Comparison of ENCODE assay signal across 28 cellular contexts in the genomic region with DNA sequence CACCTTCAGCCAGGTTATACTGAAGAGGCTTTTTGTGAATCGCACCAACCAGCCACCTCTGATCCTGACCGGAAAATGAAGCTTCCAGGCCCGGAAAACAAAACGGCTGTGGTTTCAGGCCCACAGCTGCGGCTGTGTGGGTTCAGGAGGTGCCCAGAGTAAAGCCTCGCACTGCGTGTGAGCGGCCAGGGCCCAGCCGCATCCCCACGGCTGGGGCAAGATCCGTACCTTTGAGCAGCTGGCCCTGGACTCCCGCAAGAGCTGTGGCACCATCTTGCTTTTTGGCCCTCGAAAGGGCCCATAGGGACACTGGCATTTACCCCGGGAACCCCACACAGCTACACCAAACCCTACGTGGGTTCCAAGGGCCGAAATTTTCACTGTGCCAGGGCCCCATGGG.
"Had no signal": no experiment of that assay in that cellular context is flagged by ENCODE, and none has a peak within 500 bp of the region (broad histone marks: within the 10 kb centered on the region; RNA-seq: fewer than 3 reads in every experiment).

No MANE protein-coding gene starts in this region.

- H3K9me3 Mint-ChIP-seq: dendritic cell treated with granulocyte-macrophage colony-stimulating factor and Interleukin-4, amounts not matched to agents 40 ng/mL and 50 ng/mL, for 4 days; effector memory CD8-positive, alpha-beta T cell; endodermal cell had no signal

- H3K9me3 ChIP-seq: colonic mucosa, esophagus muscularis mucosa, esophagus squamous epithelium, gastrocnemius medialis, gastroesophageal sphincter, heart left ventricle, heart right ventricle had no signal

- H3K27me3 Mint-ChIP-seq: dendritic cell treated with granulocyte-macrophage colony-stimulating factor and Interleukin-4, amounts not matched to agents 40 ng/mL and 50 ng/mL, for 4 days; effector memory CD8-positive, alpha-beta T cell had no signal

- H3K4me3 Mint-ChIP-seq: dendritic cell treated with granulocyte-macrophage colony-stimulating factor and Interleukin-4, amounts not matched to agents 40 ng/mL and 50 ng/mL, for 4 days; effector memory CD8-positive, alpha-beta T cell; endodermal cell had no signal

- H3K27ac ChIP-seq: colonic mucosa, coronary artery, dorsolateral prefrontal cortex, epithelial cell of prostate, esophagus muscularis mucosa, esophagus squamous epithelium, foreskin keratinocyte, gastrocnemius medialis, gastroesophageal sphincter, heart left ventricle, heart right ventricle had no signal

- H3K27ac Mint-ChIP-seq: dendritic cell treated with granulocyte-macrophage colony-stimulating factor and Interleukin-4, amounts not matched to agents 40 ng/mL and 50 ng/mL, for 4 days; endodermal cell had no signal

- FAIRE-seq: colon, endometrium, endothelial cell of umbilical vein, frontal cortex had no signal

- DNase-seq: colonic mucosa; cortex of kidney; dermis blood vessel endothelial cell; dorsolateral prefrontal cortex; effector CD4-positive, alpha-beta T cell; effector CD8-positive, alpha-beta T cell; effector memory CD4-positive, alpha-beta T cell; effector memory CD8-positive, alpha-beta T cell; endodermal cell; esophagus squamous epithelium; foreskin fibroblast; foreskin keratinocyte; foreskin melanocyte; gastrocnemius medialis; glutamatergic neuron; head of caudate nucleus; heart left ventricle; heart right ventricle had no signal

- H3K4me1 ChIP-seq: colonic mucosa, foreskin keratinocyte, gastroesophageal sphincter, heart left ventricle, heart right ventricle had no signal

- H3K4me3 ChIP-seq: colonic mucosa, coronary artery, dorsolateral prefrontal cortex, esophagus muscularis mucosa, esophagus squamous epithelium, gastrocnemius medialis, gastroesophageal sphincter, heart left ventricle, heart right ventricle had no signal

- H3K36me3 ChIP-seq: colonic mucosa, esophagus muscularis mucosa, esophagus squamous epithelium, gastrocnemius medialis, gastroesophageal sphincter, heart left ventricle, heart right ventricle had no signal

- ATAC-seq: effector memory CD8-positive, alpha-beta T cell; esophagus mucosa; foreskin keratinocyte; gastrocnemius medialis; gastroesophageal sphincter; heart left ventricle had no signal

- H3K27me3 ChIP-seq: colonic mucosa, dorsolateral prefrontal cortex, esophagus muscularis mucosa, esophagus squamous epithelium, foreskin keratinocyte, gastrocnemius medialis, gastroesophageal sphincter, heart left ventricle, heart right ventricle had no signal
